ENCODE assay signal across 1 cellular context in the genomic region with DNA sequence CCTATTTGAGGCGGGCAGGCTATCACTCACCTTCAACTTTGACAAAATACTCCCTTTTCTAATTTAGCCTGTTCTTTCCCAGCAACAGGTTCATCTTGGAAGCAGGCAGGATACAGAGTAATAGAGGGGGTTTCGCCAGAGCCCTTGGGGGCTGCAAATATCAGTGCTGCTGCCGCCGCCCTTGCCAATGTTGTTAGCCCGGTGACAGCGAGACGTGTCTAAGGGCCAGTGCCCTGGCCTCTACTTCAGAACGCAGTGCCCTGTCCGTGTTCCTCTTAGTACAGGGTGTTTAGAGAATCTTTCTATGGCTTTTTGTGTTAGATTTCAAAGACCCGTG.
TF ChIP-seq lines count a peak whose summit lies in the region.

No MANE protein-coding gene starts in this region.

TF ChIP-seq in HepG2, 621 proteins besides CTCF, POLR2A, EP300 and RAD21 (continued from another document):
- TF ChIP-seq, protein P1, sequence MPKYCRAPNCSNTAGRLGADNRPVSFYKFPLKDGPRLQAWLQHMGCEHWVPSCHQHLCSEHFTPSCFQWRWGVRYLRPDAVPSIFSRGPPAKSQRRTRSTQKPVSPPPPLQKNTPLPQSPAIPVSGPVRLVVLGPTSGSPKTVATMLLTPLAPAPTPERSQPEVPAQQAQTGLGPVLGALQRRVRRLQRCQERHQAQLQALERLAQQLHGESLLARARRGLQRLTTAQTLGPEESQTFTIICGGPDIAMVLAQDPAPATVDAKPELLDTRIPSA (CRISPR knock-in tag; IDR thresholded peaks at IDR 0.05; ENCODE audit: borderline replicate concordance) = 0 out of 2 replicates have a peak, but pooled peaks have one; percentile 33
- TF ChIP-seq ZNF607 (CRISPR knock-in tag; IDR thresholded peaks at IDR 0.05; ENCODE audit: borderline replicate concordance) = peak; percentile 56; the same call in 1 of the 2 replicates
- TF ChIP-seq, protein P2, sequence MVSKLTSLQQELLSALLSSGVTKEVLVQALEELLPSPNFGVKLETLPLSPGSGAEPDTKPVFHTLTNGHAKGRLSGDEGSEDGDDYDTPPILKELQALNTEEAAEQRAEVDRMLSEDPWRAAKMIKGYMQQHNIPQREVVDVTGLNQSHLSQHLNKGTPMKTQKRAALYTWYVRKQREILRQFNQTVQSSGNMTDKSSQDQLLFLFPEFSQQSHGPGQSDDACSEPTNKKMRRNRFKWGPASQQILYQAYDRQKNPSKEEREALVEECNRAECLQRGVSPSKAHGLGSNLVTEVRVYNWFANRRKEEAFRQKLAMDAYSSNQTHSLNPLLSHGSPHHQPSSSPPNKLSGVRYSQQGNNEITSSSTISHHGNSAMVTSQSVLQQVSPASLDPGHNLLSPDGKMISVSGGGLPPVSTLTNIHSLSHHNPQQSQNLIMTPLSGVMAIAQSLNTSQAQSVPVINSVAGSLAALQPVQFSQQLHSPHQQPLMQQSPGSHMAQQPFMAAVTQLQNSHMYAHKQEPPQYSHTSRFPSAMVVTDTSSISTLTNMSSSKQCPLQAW (CRISPR knock-in tag; IDR thresholded peaks at IDR 0.05) = 0 out of 2 replicates have a peak, but pooled peaks have one; percentile 38
TF ChIP-seq in HepG2: peak in this region for 5.
